ENCODE assay signal across 39 cellular contexts in the genomic region with DNA sequence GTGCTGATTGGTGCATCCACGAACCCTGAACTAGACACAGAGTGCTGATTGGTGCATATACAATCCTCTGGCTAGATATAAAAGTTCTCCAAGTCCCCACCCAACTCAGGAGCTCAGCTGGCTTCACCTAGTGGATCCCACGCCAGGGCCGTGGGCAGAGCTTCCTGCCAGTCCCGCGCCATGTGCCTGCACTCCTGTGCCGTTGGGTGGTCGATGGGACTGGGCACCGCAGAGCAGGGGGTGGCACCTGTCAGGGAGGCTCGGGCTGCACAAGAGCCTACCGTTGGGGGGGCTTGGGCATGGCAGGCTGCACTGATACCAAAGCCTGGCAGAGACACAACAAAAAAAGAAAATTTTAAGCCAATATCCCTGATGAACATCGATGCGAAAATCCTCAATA.
"Had no signal": no experiment of that assay in that cellular context is flagged by ENCODE, and none has a peak within 500 bp of the region (broad histone marks: within the 10 kb centered on the region; RNA-seq: fewer than 3 reads in every experiment).

No MANE protein-coding gene starts in this region.

- DNase-seq: activated effector memory CD4-positive, alpha-beta T cell treated with anti-CD3 and anti-CD28 coated beads, Interleukin-2, amount 50 U/mL, for 16 hours; activated effector memory CD4-positive, alpha-beta T cell treated with Interleukin-2 at 50 U/mL for 16 hours; activated gamma-delta T cell; activated gamma-delta T cell treated with Interleukin-2 at 50 U/mL for 16 hours; activated naive CD4-positive, alpha-beta T cell; activated naive CD4-positive, alpha-beta T cell treated with anti-CD3 and anti-CD28 coated beads for 36 hours; activated naive CD4-positive, alpha-beta T cell treated with anti-CD3 and anti-CD28 coated beads, Interleukin-2, amount 10 ng/mL, durations not matched to agents 7 days and 5 days; activated naive CD4-positive, alpha-beta T cell treated with anti-CD3 and anti-CD28 coated beads, Interleukin-2, amount 50 U/mL, for 16 hours; activated naive CD4-positive, alpha-beta T cell treated with Interleukin-2 at 50 U/mL for 16 hours; activated naive CD8-positive, alpha-beta T cell treated with anti-CD3 and anti-CD28 coated beads for 36 hours; activated naive CD8-positive, alpha-beta T cell treated with anti-CD3 and anti-CD28 coated beads, Interleukin-2, amount 10 ng/mL, durations not matched to agents 7 days and 5 days; activated naive CD8-positive, alpha-beta T cell treated with anti-CD3 and anti-CD28 coated beads, Interleukin-2, amount 50 U/mL, for 24 hours; activated T-cell treated with anti-CD3 and anti-CD28 coated beads for 4 hours; activated T-cell treated with anti-CD3 and anti-CD28 coated beads, Interleukin-2, amount 50 U/mL, for 1 hour; activated T-cell treated with anti-CD3 and anti-CD28 coated beads, Interleukin-2, amount 50 U/mL, for 24 hours; activated T-cell treated with anti-CD3 and anti-CD28 coated beads, Interleukin-2, amount 50 U/mL, for 4 hours; activated T-cell treated with anti-CD3 and anti-CD28 coated beads, Interleukin-2, amount 50 U/mL, for 48 hours; activated T-cell treated with anti-CD3 and anti-CD28 coated beads, Interleukin-2, amount 50 U/mL, for 72 hours; adrenal gland; amniotic stem cell; amygdala; anterior cingulate cortex; aorta; body of pancreas; brain microvascular endothelial cell; caudate nucleus; central memory CD4-positive, alpha-beta T cell; cerebellar nuclear complex had no signal

- H3K4me1 Mint-ChIP-seq: activated naive CD4-positive, alpha-beta T cell treated with anti-CD3 and anti-CD28 coated beads, Interleukin-2, amount 10 ng/mL, durations not matched to agents 7 days and 5 days; activated naive CD4-positive, alpha-beta T cell treated with anti-CD3 and anti-CD28 coated beads, Interleukin-2, amount 50 U/mL, for 24 hours; activated naive CD8-positive, alpha-beta T cell treated with anti-CD3 and anti-CD28 coated beads for 36 hours; activated naive CD8-positive, alpha-beta T cell treated with anti-CD3 and anti-CD28 coated beads, Interleukin-2, amount 10 ng/mL, durations not matched to agents 7 days and 5 days; activated naive CD8-positive, alpha-beta T cell treated with anti-CD3 and anti-CD28 coated beads, Interleukin-2, amount 50 U/mL, for 24 hours; activated T-helper 17 cell treated with anti-CD3 and anti-CD28 coated beads, Interleukin-2, amount 50 U/mL, for 72 hours; brain; central memory CD8-positive, alpha-beta T cell had no signal

- H3K36me3 Mint-ChIP-seq: activated naive CD4-positive, alpha-beta T cell treated with anti-CD3 and anti-CD28 coated beads, Interleukin-2, amount 10 ng/mL, durations not matched to agents 7 days and 5 days; activated naive CD4-positive, alpha-beta T cell treated with anti-CD3 and anti-CD28 coated beads, Interleukin-2, amount 50 U/mL, for 24 hours; activated naive CD8-positive, alpha-beta T cell; activated naive CD8-positive, alpha-beta T cell treated with anti-CD3 and anti-CD28 coated beads for 36 hours; activated naive CD8-positive, alpha-beta T cell treated with anti-CD3 and anti-CD28 coated beads, Interleukin-2, amount 10 ng/mL, durations not matched to agents 7 days and 5 days; brain had no signal

- H3K4me3 ChIP-seq: adrenal gland, ascending aorta, body of pancreas, breast epithelium, cardiac muscle cell had no signal

- H3K4me3 Mint-ChIP-seq: activated naive CD4-positive, alpha-beta T cell treated with anti-CD3 and anti-CD28 coated beads for 36 hours; activated naive CD4-positive, alpha-beta T cell treated with anti-CD3 and anti-CD28 coated beads, Interleukin-2, amount 10 ng/mL, durations not matched to agents 7 days and 5 days; activated naive CD4-positive, alpha-beta T cell treated with anti-CD3 and anti-CD28 coated beads, Interleukin-2, amount 50 U/mL, for 24 hours; activated naive CD8-positive, alpha-beta T cell; activated naive CD8-positive, alpha-beta T cell treated with anti-CD3 and anti-CD28 coated beads for 36 hours; activated naive CD8-positive, alpha-beta T cell treated with anti-CD3 and anti-CD28 coated beads, Interleukin-2, amount 10 ng/mL, durations not matched to agents 7 days and 5 days; activated naive CD8-positive, alpha-beta T cell treated with anti-CD3 and anti-CD28 coated beads, Interleukin-2, amount 50 U/mL, for 24 hours; activated T-cell treated with anti-CD3 and anti-CD28 coated beads, Interleukin-2, amount 50 U/mL, for 24 hours; activated T-cell treated with anti-CD3 and anti-CD28 coated beads, Interleukin-2, amount 50 U/mL, for 4 hours; activated T-cell treated with anti-CD3 and anti-CD28 coated beads, Interleukin-2, amount 50 U/mL, for 72 hours; activated T-helper 1 cell treated with anti-CD3 and anti-CD28 coated beads, Interleukin-12 subunit alpha, Interleukin-12 subunit beta, Interleukin-2, Interleukin-4 antibody, amounts not matched to agents 30 ng/mL and 10 ng/mL and 1 ng/mL, durations not matched to agents 14 hours and 24 hours and 36 hours; activated T-helper 17 cell treated with anti-CD3 and anti-CD28 coated beads, Interleukin-2, amount 50 U/mL, for 72 hours; brain; central memory CD8-positive, alpha-beta T cell had no signal

- H3K27ac Mint-ChIP-seq: activated naive CD4-positive, alpha-beta T cell treated with anti-CD3 and anti-CD28 coated beads for 36 hours; activated naive CD4-positive, alpha-beta T cell treated with anti-CD3 and anti-CD28 coated beads, Interleukin-2, amount 10 ng/mL, durations not matched to agents 7 days and 5 days; activated naive CD4-positive, alpha-beta T cell treated with anti-CD3 and anti-CD28 coated beads, Interleukin-2, amount 50 U/mL, for 24 hours; activated naive CD4-positive, alpha-beta T cell treated with anti-CD3 and anti-CD28 coated beads, Interleukin-2, amount 50 U/mL, for 72 hours; activated naive CD8-positive, alpha-beta T cell; activated naive CD8-positive, alpha-beta T cell treated with anti-CD3 and anti-CD28 coated beads for 36 hours; activated naive CD8-positive, alpha-beta T cell treated with anti-CD3 and anti-CD28 coated beads, Interleukin-2, amount 10 ng/mL, durations not matched to agents 7 days and 5 days; activated naive CD8-positive, alpha-beta T cell treated with anti-CD3 and anti-CD28 coated beads, Interleukin-2, amount 50 U/mL, for 24 hours; activated T-cell treated with anti-CD3 and anti-CD28 coated beads, Interleukin-2, amount 50 U/mL, for 24 hours; activated T-cell treated with anti-CD3 and anti-CD28 coated beads, Interleukin-2, amount 50 U/mL, for 72 hours; activated T-helper 1 cell treated with anti-CD3 and anti-CD28 coated beads, Interleukin-12 subunit alpha, Interleukin-12 subunit beta, Interleukin-2, Interleukin-4 antibody, amounts not matched to agents 30 ng/mL and 10 ng/mL and 1 ng/mL, durations not matched to agents 14 hours and 24 hours and 36 hours; activated T-helper 17 cell treated with anti-CD3 and anti-CD28 coated beads, Interleukin-2, amount 50 U/mL, for 72 hours; activated T-helper 2 cell treated with anti-CD3 and anti-CD28 coated beads, Interferon-gamma antibody, Interleukin-2, Interleukin-4, amounts not matched to agents 10 μg/mL and 5 μg/mL and 100 μg/mL, durations not matched to agents 14 hours and 24 hours and 36 hours; brain had no signal

- H3K27me3 Mint-ChIP-seq: activated naive CD4-positive, alpha-beta T cell treated with anti-CD3 and anti-CD28 coated beads, Interleukin-2, amount 10 ng/mL, durations not matched to agents 7 days and 5 days; activated naive CD8-positive, alpha-beta T cell; activated naive CD8-positive, alpha-beta T cell treated with anti-CD3 and anti-CD28 coated beads for 36 hours; activated naive CD8-positive, alpha-beta T cell treated with anti-CD3 and anti-CD28 coated beads, Interleukin-2, amount 10 ng/mL, durations not matched to agents 7 days and 5 days; activated naive CD8-positive, alpha-beta T cell treated with anti-CD3 and anti-CD28 coated beads, Interleukin-2, amount 50 U/mL, for 24 hours; activated T-cell treated with anti-CD3 and anti-CD28 coated beads, Interleukin-2, amount 50 U/mL, for 24 hours; activated T-helper 17 cell treated with anti-CD3 and anti-CD28 coated beads, Interleukin-2, amount 50 U/mL, for 72 hours; central memory CD8-positive, alpha-beta T cell had no signal

- ATAC-seq: activated naive CD4-positive, alpha-beta T cell treated with anti-CD3 and anti-CD28 coated beads, Interleukin-2, amount 50 U/mL, for 72 hours; activated naive CD8-positive, alpha-beta T cell treated with anti-CD3 and anti-CD28 coated beads, Interleukin-2, amount 50 U/mL, for 24 hours; activated T-cell treated with anti-CD3 and anti-CD28 coated beads, Interleukin-2, amount 50 U/mL, for 4 hours; activated T-cell treated with anti-CD3 and anti-CD28 coated beads, Interleukin-2, amount 50 U/mL, for 72 hours; activated T-helper 17 cell treated with anti-CD3 and anti-CD28 coated beads, Interleukin-2, amount 50 U/mL, for 72 hours; body of pancreas had no signal

- H3K27me3 ChIP-seq: adrenal gland, ascending aorta, body of pancreas, brain microvascular endothelial cell, breast epithelium, cardiac muscle cell had no signal

- H3K27ac ChIP-seq: adrenal gland, ascending aorta, body of pancreas, brain microvascular endothelial cell, breast epithelium, cardiac muscle cell had no signal

- H3K9me3 Mint-ChIP-seq: activated naive CD4-positive, alpha-beta T cell treated with anti-CD3 and anti-CD28 coated beads, Interleukin-2, amount 50 U/mL, for 24 hours had no signal

- H3K9me3 ChIP-seq: adrenal gland had no signal

- H3K4me1 ChIP-seq: adrenal gland, ascending aorta, body of pancreas, breast epithelium had no signal

- H3K36me3 ChIP-seq: adrenal gland, ascending aorta, brain microvascular endothelial cell, breast epithelium, cardiac muscle cell had no signal
